Comparison of ENCODE assay signal across 1 cellular context in the genomic region with DNA sequence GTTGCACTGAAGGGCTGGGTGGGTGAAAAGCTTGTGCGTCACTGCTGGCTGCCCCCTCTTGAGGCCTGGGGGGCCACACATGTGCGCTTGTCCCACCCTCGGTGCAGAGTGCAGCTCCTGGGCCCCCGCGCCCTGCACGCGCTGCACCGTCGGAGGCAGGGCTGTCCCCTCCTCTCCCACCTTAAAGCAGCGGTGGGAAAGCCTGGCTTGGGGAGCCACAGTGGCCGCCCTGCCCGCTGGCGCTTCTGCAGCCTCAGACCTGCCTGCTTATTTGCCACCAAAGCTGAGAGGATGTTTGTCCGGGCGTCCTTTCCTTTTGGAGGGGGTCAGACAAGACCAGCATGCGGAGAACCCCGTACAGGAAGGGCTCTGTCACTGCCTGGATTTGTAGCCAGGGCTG.
TF ChIP-seq lines count a peak whose summit lies in the region.

No MANE protein-coding gene starts in this region.

TF ChIP-seq in H1, 55 proteins besides CTCF, POLR2A, EP300 and RAD21:
- no peak for TF ChIP-seq SP1 (IDR thresholded peaks at IDR 0.05; ENCODE audit: low read depth, low read length)
- no peak for TF ChIP-seq NANOG (IDR thresholded peaks at IDR 0.05; ENCODE audit: insufficient read depth, low read depth, low read length, poor library complexity, severe bottlenecking)
